25 cellular contexts compared by ENCODE assay signal in genomic region chr20:57872816-57873409, GRCh38.
DNase-seq lines count a peak whose midpoint lies in the region; ATAC-seq, FAIRE-seq and TF ChIP-seq lines count a peak whose summit lies in the region.
"Had no signal": no experiment of that assay in that cellular context is flagged by ENCODE, and none has a peak within 500 bp of the region (broad histone marks: within the 10 kb centered on the region; RNA-seq: fewer than 3 reads in every experiment).

No MANE protein-coding gene starts in this region.

- in situ Hi-C loops in GM13976 (cut with MboI; ENCODE audit: low sequenced_read_pairs, unreplicated experiment): no loop called here
- in situ Hi-C loops in IMR-90 (cut with MboI; ENCODE audit: low sequenced_read_pairs): no loop called here
- in situ Hi-C loops in HepG2 (cut with HindIII; ENCODE audit: extremely low pct_ligation_motif_present, low pct_unique_long_range_greater_than_20kb): no loop called here
- in situ Hi-C loops in gastrocnemius medialis (cut with MboI; ENCODE audit: low sequenced_read_pairs in 4 of 4): no loop called here

- no peak overlapping the region for H3K18ac ChIP-seq in IMR-90 (ENCODE audit: low read depth, low read length)

- H3K36me3 ChIP-seq in IMR-90 (ENCODE audit: control insufficient read depth, insufficient read depth, low read length): no peaks in the 10 kb centered on the region
- H3K36me3 ChIP-seq in HepG2 (replicated peaks in 1 of 2; ENCODE audit: control insufficient read depth in 1 of 2, insufficient read depth in 2 of 2, low read length in 2 of 2): no peaks in the 10 kb centered on the region
- no peaks in the 10 kb centered on the region for H3K36me3 ChIP-seq in gastrocnemius medialis
- H3K36me3 ChIP-seq: BLaER1 treated with 17β-estradiol and CSF1 and Interleukin-3, amounts not matched to agents 10 nM and 100 nM; HAP-1 had no signal

- no peaks in the 10 kb centered on the region for H3K79me2 ChIP-seq in HepG2 (ENCODE audit: insufficient read depth, low read length)

- ATAC-seq in IMR-90 (ENCODE audit: low read depth) (no peak), HepG2 (no peak), gastrocnemius medialis (no peak)
- no peak for ATAC-seq in activated T-helper 17 cell treated with anti-CD3 and anti-CD28 coated beads, Interleukin-2, amount 50 U/mL, for 72 hours (replicated peaks)
- ATAC-seq: A549 had no signal

- H4K8ac ChIP-seq in IMR-90 (ENCODE audit: low read depth in 2 of 2, low read length in 2 of 2): no peak overlapping the region

- H3K23ac ChIP-seq in IMR-90 (ENCODE audit: low read depth, low read length): no peak overlapping the region

- no peak for TF ChIP-seq POLR2A in IMR-90 (IDR thresholded peaks at IDR 0.05; ENCODE audit: low read depth, low read length)
- TF ChIP-seq POLR2A in HepG2 (IDR thresholded peaks at IDR 0.05; ENCODE audit: insufficient read depth in 1 of 2, low read depth in 2 of 2, low read length in 2 of 2): no peak
- no peak for TF ChIP-seq POLR2A in gastrocnemius medialis (IDR thresholded peaks at IDR 0.05)

- POLR2A ChIA-PET in IMR-90 (lab: Charles Lee; ENCODE audit: unreplicated experiment) (no interaction called here), HepG2 (lab: Yijun Ruan, JAX) (no interaction called here)

- no peak overlapping the region for H3K27ac Mint-ChIP-seq in type B pancreatic cell
- H3K27ac Mint-ChIP-seq in activated T-helper 17 cell treated with anti-CD3 and anti-CD28 coated beads, Interleukin-2, amount 50 U/mL, for 72 hours: no peak overlapping the region
- H3K27ac Mint-ChIP-seq: CD4-positive, alpha-beta T cell; HFFc6; IgD-negative memory B cell had no signal

- H4K5ac ChIP-seq in IMR-90 (ENCODE audit: low read depth, low read length): no peak overlapping the region

- H3K79me1 ChIP-seq in IMR-90 (ENCODE audit: low read depth in 1 of 2, low read length in 2 of 2): no peaks in the 10 kb centered on the region

- H3K27me3 ChIP-seq in IMR-90 (ENCODE audit: control insufficient read depth, insufficient read depth, low read length): peaks cover 2% of the 10 kb centered on the region; the same call in 1 of the 2 replicates
- H3K27me3 ChIP-seq in HepG2 (ENCODE audit: control insufficient read depth in 1 of 2, insufficient read depth in 2 of 2, low read length in 2 of 2): peaks cover 9 to 65% of the 10 kb centered on the region in 2 experiments; a peak in 4 of 5 replicates
- no peaks in the 10 kb centered on the region for H3K27me3 ChIP-seq in gastrocnemius medialis

- no peak for TF ChIP-seq CTCF in GM13976 (IDR thresholded peaks at IDR 0.05; ENCODE audit: borderline replicate concordance, control extremely low read depth, extremely low read depth, insufficient read depth, missing control alignments)
- no peak for TF ChIP-seq CTCF in IMR-90 (conservative IDR thresholded peaks at IDR 0.05; ENCODE audit: low read depth, low read length)
- no peak for TF ChIP-seq CTCF in HepG2 (CRISPR knock-in tag; IDR thresholded peaks at IDR 0.05)
- no peak for TF ChIP-seq CTCF in type B pancreatic cell (conservative IDR thresholded peaks at IDR 0.05)
- no peak for TF ChIP-seq CTCF in gastrocnemius medialis (IDR thresholded peaks at IDR 0.05 in 4 of 5, conservative IDR thresholded peaks at IDR 0.05 in 1 of 5)

- H2BK120ac ChIP-seq in IMR-90 (ENCODE audit: low read depth, low read length): no peak overlapping the region

- TF ChIP-seq RAD21 in IMR-90 (IDR thresholded peaks at IDR 0.05; ENCODE audit: low read length) (no peak), HepG2 (CRISPR knock-in tag; IDR thresholded peaks at IDR 0.05) (no peak)

- H3K9me1 ChIP-seq in IMR-90 (ENCODE audit: insufficient read depth, low read length): no peaks in the 10 kb centered on the region

- peaks cover 8% of the 10 kb centered on the region for H3K4me1 Mint-ChIP-seq in type B pancreatic cell (ENCODE audit: unreplicated experiment)
- no peaks in the 10 kb centered on the region for H3K4me1 Mint-ChIP-seq in activated T-helper 17 cell treated with anti-CD3 and anti-CD28 coated beads, Interleukin-2, amount 50 U/mL, for 72 hours
- H3K4me1 Mint-ChIP-seq: IgD-negative memory B cell had no signal

- peaks cover 16% of the 10 kb centered on the region for H3K27me3 Mint-ChIP-seq in type B pancreatic cell
- peaks cover 16% of the 10 kb centered on the region for H3K27me3 Mint-ChIP-seq in activated T-helper 17 cell treated with anti-CD3 and anti-CD28 coated beads, Interleukin-2, amount 50 U/mL, for 72 hours

- WGBS in IMR-90 (ENCODE audit: extremely low coverage in 2 of 2, insufficient read length in 1 of 2), 2 experiments: no CpG with 5 or more reads among the region's 4 CpGs
- WGBS in HepG2 (ENCODE audit: low lambda C conversion rate): 18% methylated on average over 4 of the region's 4 CpGs

- no peaks in the 10 kb centered on the region for H3K36me3 Mint-ChIP-seq in type B pancreatic cell
- no peaks in the 10 kb centered on the region for H3K36me3 Mint-ChIP-seq in activated T-helper 17 cell treated with anti-CD3 and anti-CD28 coated beads, Interleukin-2, amount 50 U/mL, for 72 hours (ENCODE audit: low read depth)
- H3K36me3 Mint-ChIP-seq: IgD-negative memory B cell had no signal

- no peaks in the 10 kb centered on the region for H3K9me3 Mint-ChIP-seq in type B pancreatic cell
- H3K9me3 Mint-ChIP-seq in activated T-helper 17 cell treated with anti-CD3 and anti-CD28 coated beads, Interleukin-2, amount 50 U/mL, for 72 hours: no peaks in the 10 kb centered on the region
- H3K9me3 Mint-ChIP-seq: CD4-positive, alpha-beta T cell; HFFc6; IgD-negative memory B cell had no signal

- no peak overlapping the region for H3K14ac ChIP-seq in IMR-90 (replicated peaks; ENCODE audit: low read depth, low read length)

- no peaks in the 10 kb centered on the region for H3K4me1 ChIP-seq in IMR-90 (ENCODE audit: control insufficient read depth, insufficient read depth, low read length)
- H3K4me1 ChIP-seq in HepG2 (ENCODE audit: insufficient read depth, low read length): no peaks in the 10 kb centered on the region
- H3K4me1 ChIP-seq in gastrocnemius medialis: no peaks in the 10 kb centered on the region
- H3K4me1 ChIP-seq: A549, Caco-2, HAP-1 had no signal

- H3K4me3 ChIP-seq in IMR-90 (ENCODE audit: insufficient read depth, low read depth, low read length) (no peak overlapping the region), HepG2 (replicated peaks in 1 of 3; ENCODE audit: insufficient read depth in 1 of 3, low read depth in 2 of 3, low read length in 3 of 3) (no peak overlapping the region), gastrocnemius medialis (no peak overlapping the region)
- H3K4me3 ChIP-seq: A549; BLaER1 treated with 17β-estradiol and CSF1 and Interleukin-3, amounts not matched to agents 10 nM and 100 nM; HAP-1 had no signal

- intact Hi-C loops in IMR-90 (cut with micrococcal nuclease): no loop called here
- intact Hi-C loops in HepG2 (cut with micrococcal nuclease; ENCODE audit: unreplicated experiment): no loop called here
- intact Hi-C loops in gastrocnemius medialis (cut with DNase I; ENCODE audit: low total_unique reads): no loop called here

- H3K9me3 ChIP-seq in IMR-90 (ENCODE audit: control insufficient read depth, insufficient read depth, low read length) (no peaks in the 10 kb centered on the region), HepG2 (ENCODE audit: low read length) (no peaks in the 10 kb centered on the region), gastrocnemius medialis (no peaks in the 10 kb centered on the region)
- H3K9me3 ChIP-seq: A549, Caco-2, HAP-1 had no signal

- BruUV-seq in IMR-90 (replicated peaks; lab: Mats Ljungman, UMichigan) (no TSS peak), HepG2 (replicated peaks; lab: Mats Ljungman, UMichigan) (no TSS peak)

- no peak overlapping the region for H2AK5ac ChIP-seq in IMR-90 (ENCODE audit: low read depth, low read length)

- no peak overlapping the region for H3K4ac ChIP-seq in IMR-90 (ENCODE audit: low read depth, low read length)

- no peaks in the 10 kb centered on the region for H4K20me1 ChIP-seq in IMR-90 (ENCODE audit: insufficient read depth, low read length)
- H4K20me1 ChIP-seq in HepG2 (ENCODE audit: insufficient read depth, low read length): no peaks in the 10 kb centered on the region
- H4K20me1 ChIP-seq: BLaER1 treated with 17β-estradiol and CSF1 and Interleukin-3, amounts not matched to agents 10 nM and 100 nM had no signal

- no peak for TF ChIP-seq EP300 in HepG2 (IDR thresholded peaks at IDR 0.05; ENCODE audit: low read depth in 2 of 2, low read length in 2 of 2)
- no peak for TF ChIP-seq EP300 in HepG2 (CRISPR knock-in tag; IDR thresholded peaks at IDR 0.05; ENCODE audit: borderline replicate concordance)

- no peak overlapping the region for H2BK15ac ChIP-seq in IMR-90 (ENCODE audit: low read depth, low read length)

- FAIRE-seq in HepG2 (lab: Jason Lieb, UNC): no peak
- FAIRE-seq: A549, G401.6 had no signal

- DNase-seq in GM13976 (ENCODE audit: low spot score) (peak; percentile 6), IMR-90 (no peak), HepG2 (ENCODE audit: low spot score) (no peak), type B pancreatic cell (ENCODE audit: extremely low spot score, unreplicated experiment) (peak; percentile 31), gastrocnemius medialis (no peak), COLO829 (ENCODE audit: low spot score) (no peak)
- DNase-seq: AML-193; Caco-2; CD4-positive, alpha-beta T cell; GOT3; HFFc6; NCI-H1048; NCI-H1417; NCI-H1694; NCI-H2029 treated with DMSO at 0.1 percent for 48 hours; NCI-H2227 treated with DMSO at 0.1 percent for 48 hours; NCI-H526 treated with DMSO at 0.1 percent for 48 hours; SHP77 treated with DMSO at 0.1 percent for 48 hours had no signal

- H2AK9ac ChIP-seq in IMR-90 (replicated peaks; ENCODE audit: low read depth, low read length, poor library complexity): peak overlapping the region; percentile 71

- dilution Hi-C loops in IMR-90 (cut with HindIII; ENCODE audit: low sequenced_read_pairs, unreplicated experiment): no loop called here

- H3K4me2 ChIP-seq in IMR-90 (ENCODE audit: low read depth, low read length): no peak overlapping the region
- H3K4me2 ChIP-seq in HepG2 (ENCODE audit: low read depth, low read length): no peak overlapping the region
- H3K4me2 ChIP-seq: A549; BLaER1 treated with 17β-estradiol and CSF1 and Interleukin-3, amounts not matched to agents 10 nM and 100 nM had no signal

- H2BK20ac ChIP-seq in IMR-90 (ENCODE audit: low read depth, low read length): no peak overlapping the region

- H2AFZ ChIP-seq in IMR-90 (replicated peaks; ENCODE audit: low read length, poor library complexity) (peak overlapping the region; percentile 24), HepG2 (ENCODE audit: low read length) (no peak overlapping the region)

- H3K56ac ChIP-seq in IMR-90 (ENCODE audit: extremely low read depth, insufficient read depth, low read length): no peak overlapping the region

- H3K9ac ChIP-seq in IMR-90 (ENCODE audit: low read depth, low read length): no peak overlapping the region
- H3K9ac ChIP-seq in HepG2 (ENCODE audit: insufficient read depth, low read depth, low read length): no peak overlapping the region
- H3K9ac ChIP-seq: BLaER1 treated with 17β-estradiol and CSF1 and Interleukin-3, amounts not matched to agents 10 nM and 100 nM had no signal

- H3K4me3 Mint-ChIP-seq in type B pancreatic cell: no peak overlapping the region
- no peak overlapping the region for H3K4me3 Mint-ChIP-seq in activated T-helper 17 cell treated with anti-CD3 and anti-CD28 coated beads, Interleukin-2, amount 50 U/mL, for 72 hours
- H3K4me3 Mint-ChIP-seq: CD4-positive, alpha-beta T cell; HFFc6 had no signal

- H3K27ac ChIP-seq in IMR-90 (ENCODE audit: insufficient read depth, low read length) (no peak overlapping the region), HepG2 (ENCODE audit: extremely low read length, insufficient read depth, low read length) (no peak overlapping the region), gastrocnemius medialis (no peak overlapping the region)
- H3K27ac ChIP-seq: A549; BLaER1 treated with 17β-estradiol and CSF1 and Interleukin-3, amounts not matched to agents 10 nM and 100 nM; RWPE1 had no signal

- CTCF ChIA-PET in IMR-90 (lab: Yijun Ruan, JAX) (no interaction called here), HepG2 (lab: Yijun Ruan, JAX; ENCODE audit: low intra/inter-chr PET ratio, low total read pairs) (no interaction called here)

- no peak overlapping the region for H4K91ac ChIP-seq in IMR-90 (ENCODE audit: insufficient read depth, low read depth, low read length)

- no peak overlapping the region for H2BK5ac ChIP-seq in IMR-90 (ENCODE audit: low read depth, low read length, poor library complexity, severe bottlenecking)

Comparison
In these comparisons a context has a peak if more than half of its experiments do, and no peak if none do; other contexts are left out.
1. DNase-seq: peak in GM13976 (single experiment) and type B pancreatic cell (single experiment); none in IMR-90 (single experiment), HepG2 (single experiment), gastrocnemius medialis (0 of 2) and COLO829 (single experiment).